In genomic region chr18:75257596-75257995, GRCh38 we compare ENCODE assay signal across 29 cellular contexts.
"Had no signal": no experiment of that assay in that cellular context is flagged by ENCODE, and none has a peak within 500 bp of the region (broad histone marks: within the 10 kb centered on the region; RNA-seq: fewer than 3 reads in every experiment).

No MANE protein-coding gene starts in this region.

- H3K9me3 ChIP-seq: colonic mucosa, gastroesophageal sphincter, heart left ventricle, neutrophil, pancreas, right lobe of liver, stomach, thyroid gland had no signal

- H2AFZ ChIP-seq: hepatocyte had no signal

- H3K4me3 Mint-ChIP-seq: central memory CD8-positive, alpha-beta T cell; dendritic cell treated with granulocyte-macrophage colony-stimulating factor and Interleukin-4, amounts not matched to agents 40 ng/mL and 50 ng/mL, for 4 days; effector memory CD8-positive, alpha-beta T cell; naive thymus-derived CD4-positive, alpha-beta T cell; nephron had no signal

- H3K4me2 ChIP-seq: hepatocyte, smooth muscle cell had no signal

- H3K4me1 ChIP-seq: colonic mucosa, foreskin keratinocyte, thyroid gland had no signal

- ATAC-seq: effector memory CD8-positive, alpha-beta T cell; esophagus mucosa; foreskin keratinocyte; gastroesophageal sphincter; heart left ventricle; left lobe of liver; naive thymus-derived CD4-positive, alpha-beta T cell had no signal

- DNase-seq: colonic mucosa; effector memory CD8-positive, alpha-beta T cell; foreskin keratinocyte; heart left ventricle; kidney; mesenchymal stem cell; midbrain; naive thymus-derived CD4-positive, alpha-beta T cell; pancreas; retina; right lobe of liver; stimulated activated CD4-positive, alpha-beta T cell treated with anti-CD3 and anti-CD28 coated beads, Interleukin-12 subunit alpha, Interleukin-12 subunit beta, amount 100 ng/mL, for 4 hours; stimulated activated CD4-positive, alpha-beta T cell treated with anti-CD3 and anti-CD28 coated beads, Interleukin-1b, Interleukin-23, amount 100 ng/mL, for 48 hours; stimulated activated CD4-positive, alpha-beta T cell treated with anti-CD3 and anti-CD28 coated beads, Interleukin-4, amount 100 ng/mL, for 1 hour; stimulated activated CD8-positive, alpha-beta memory T cell treated with anti-CD3 and anti-CD28 coated beads, Interleukin-4, amount 100 ng/mL, for 48 hours; stimulated activated naive CD4-positive, alpha-beta T cell treated with Interleukin-2 at 50 U/mL for 16 hours; stomach; thyroid gland; trophoblast cell had no signal

- H3K36me3 ChIP-seq: colonic mucosa, gastroesophageal sphincter, heart left ventricle, neutrophil, pancreas, right lobe of liver, stomach, thyroid gland had no signal

- H3K27ac ChIP-seq: colonic mucosa, foreskin keratinocyte, gastroesophageal sphincter, heart left ventricle, hepatocyte, neutrophil, right lobe of liver, stomach, thyroid gland had no signal

- H3K9me3 Mint-ChIP-seq: central memory CD8-positive, alpha-beta T cell; dendritic cell treated with granulocyte-macrophage colony-stimulating factor and Interleukin-4, amounts not matched to agents 40 ng/mL and 50 ng/mL, for 4 days; effector memory CD8-positive, alpha-beta T cell; naive thymus-derived CD4-positive, alpha-beta T cell; nephron had no signal

- H3K27me3 Mint-ChIP-seq: central memory CD8-positive, alpha-beta T cell; dendritic cell treated with granulocyte-macrophage colony-stimulating factor and Interleukin-4, amounts not matched to agents 40 ng/mL and 50 ng/mL, for 4 days; effector memory CD8-positive, alpha-beta T cell; naive thymus-derived CD4-positive, alpha-beta T cell had no signal

- H3K4me3 ChIP-seq: colonic mucosa, gastroesophageal sphincter, heart left ventricle, hepatocyte, lung, pancreas, right lobe of liver, smooth muscle cell, stomach, thyroid gland had no signal

- H3K27me3 ChIP-seq: colonic mucosa, foreskin keratinocyte, gastroesophageal sphincter, heart left ventricle, hepatocyte, neutrophil, pancreas, right lobe of liver, stomach, thyroid gland had no signal

- H3K27ac Mint-ChIP-seq: dendritic cell treated with granulocyte-macrophage colony-stimulating factor and Interleukin-4, amounts not matched to agents 40 ng/mL and 50 ng/mL, for 4 days; effector memory CD8-positive, alpha-beta T cell; nephron had no signal
